In the genomic region with DNA sequence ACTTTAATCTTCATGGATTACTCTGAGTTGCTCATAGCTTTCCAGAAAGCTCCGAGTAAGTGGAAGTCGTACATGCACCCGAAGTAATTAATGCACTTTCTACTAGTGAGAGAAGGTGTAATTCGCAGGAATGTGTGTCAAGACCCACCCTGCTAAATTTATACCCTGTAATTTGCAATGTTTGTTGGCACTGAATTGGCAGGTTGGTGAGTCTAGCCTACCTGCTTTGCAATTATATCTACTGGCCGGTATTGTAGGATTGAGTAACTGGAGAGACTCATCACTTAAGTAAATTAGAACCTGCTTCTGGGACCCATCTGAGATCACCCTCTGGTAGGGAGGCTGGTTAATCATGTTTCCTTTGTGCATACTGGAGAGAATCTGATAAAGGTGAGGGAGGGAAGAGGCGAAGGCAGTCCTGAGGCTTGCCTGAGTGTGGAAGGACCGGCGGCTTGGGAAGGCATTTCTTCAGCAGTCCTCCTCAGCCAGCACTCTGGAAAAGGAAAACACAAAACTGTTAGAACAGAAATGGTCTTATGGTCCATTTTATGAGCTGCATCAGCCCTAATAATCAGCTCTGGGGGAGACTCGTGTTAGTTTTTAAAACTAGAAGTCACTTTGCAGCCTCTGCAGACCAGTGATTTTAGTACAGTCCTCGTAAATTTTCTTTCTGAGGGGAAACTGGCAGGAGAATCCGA, we compare ENCODE assay signal across 25 cellular contexts.
DNase-seq lines count a peak whose midpoint lies in the region; ATAC-seq, FAIRE-seq and TF ChIP-seq lines count a peak whose summit lies in the region.
"Had no signal": no experiment of that assay in that cellular context is flagged by ENCODE, and none has a peak within 500 bp of the region (broad histone marks: within the 10 kb centered on the region; RNA-seq: fewer than 3 reads in every experiment).

No MANE protein-coding gene starts in this region.

- POLR2A ChIA-PET in PC-9 (lab: Charles Lee; ENCODE audit: unreplicated experiment) = no interaction called here

- H3K4me1 ChIP-seq in PC-9 (replicated peaks; ENCODE audit: insufficient read depth) (peaks cover 47% of the 10 kb centered on the region), suprapubic skin (peaks cover 49% of the 10 kb centered on the region), pancreas (peaks cover 0 to 9% (median 3%) of the 10 kb centered on the region in 3 donors)

- no peaks in the 10 kb centered on the region for H3K36me3 ChIP-seq in PC-9 (ENCODE audit: low read depth)
- no peaks in the 10 kb centered on the region for H3K36me3 ChIP-seq in suprapubic skin
- H3K36me3 ChIP-seq in pancreas = no peaks in the 10 kb centered on the region
- H3K36me3 ChIP-seq: heart right ventricle had no signal

- ATAC-seq in pancreas = no peak
- no peak for ATAC-seq in left colon
- ATAC-seq: heart right ventricle, left lobe of liver had no signal

- intact Hi-C loops in PC-9 (cut with micrococcal nuclease; ENCODE audit: unreplicated experiment) = no loop called here
- intact Hi-C loops in pancreas (cut with DNase I) = no loop called here
- intact Hi-C loops in left colon (cut with DNase I, micrococcal nuclease) = no loop called here

- FAIRE-seq in pancreas (lab: Jason Lieb, UNC) = no peak
- FAIRE-seq: astrocyte had no signal

- H3K27me3 ChIP-seq in PC-9 (ENCODE audit: insufficient read depth, low read depth) (no peaks in the 10 kb centered on the region), suprapubic skin (no peaks in the 10 kb centered on the region), pancreas (no peaks in the 10 kb centered on the region)
- H3K27me3 ChIP-seq: heart right ventricle had no signal

- CTCF ChIA-PET in PC-9 (lab: Charles Lee) = no interaction called here

- H4K20me1 ChIP-seq in PC-9 (ENCODE audit: insufficient read depth) = no peaks in the 10 kb centered on the region; the same call in 1 of the 2 replicates

- DNase-seq in NCI-H748 (lab: John Stamatoyannopoulos, UW; ENCODE audit: unreplicated experiment) = peak; percentile 12
- no peak for DNase-seq in NCI-H748 treated with DMSO at 0.1 percent for 48 hours (lab: John Stamatoyannopoulos, UW)
- DNase-seq in PC-9 = peak in 1 of 2 experiments; percentile 84
- DNase-seq in epithelial cell of prostate (ENCODE audit: low read depth, low spot score) = peak; percentile 44
- DNase-seq in suprapubic skin (ENCODE audit: low spot score in 2 of 2) = no peak
- no peak for DNase-seq in AG08396 (ENCODE audit: low spot score)
- no peak for DNase-seq in pancreas
- DNase-seq in left colon = no peak
- DNase-seq: activated CD4-positive, alpha-beta memory T cell treated with anti-CD3 and anti-CD28 coated beads for 36 hours; activated naive CD8-positive, alpha-beta T cell treated with anti-CD3 and anti-CD28 coated beads for 36 hours; AML-193; CD8-positive, alpha-beta memory T cell; cerebellar nuclear complex; GOT3; heart right ventricle; KBM-7; naive B cell; NCI-H146; occipital lobe; stimulated activated CD4-positive, alpha-beta T cell treated with anti-CD3 and anti-CD28 coated beads, Interleukin-1b, Interleukin-23, amount 100 ng/mL, for 48 hours; T-helper 9 cell had no signal

- H3K9me3 ChIP-seq in PC-9 (ENCODE audit: insufficient read depth, low read depth) (peaks cover 20% of the 10 kb centered on the region; the same call in 1 of the 2 replicates), suprapubic skin (no peaks in the 10 kb centered on the region), pancreas (no peaks in the 10 kb centered on the region)

- TF ChIP-seq POLR2A in suprapubic skin (IDR thresholded peaks at IDR 0.05) = no peak

- peak overlapping the region; percentile 39 for H3K4me2 ChIP-seq in PC-9

- H3K27ac ChIP-seq in PC-9 = peak overlapping the region; percentile 35
- H3K27ac ChIP-seq in epithelial cell of prostate = peak overlapping the region; percentile 4
- peak overlapping the region; percentile 45 for H3K27ac ChIP-seq in suprapubic skin
- no peak overlapping the region for H3K27ac ChIP-seq in pancreas
- H3K27ac ChIP-seq: SK-N-MC had no signal

- peaks cover 52% of the 10 kb centered on the region for H3K79me2 ChIP-seq in PC-9 (ENCODE audit: low read depth)

- TF ChIP-seq CTCF in PC-9 (conservative IDR thresholded peaks at IDR 0.05) (no peak), suprapubic skin (IDR thresholded peaks at IDR 0.05) (no peak), pancreas (IDR thresholded peaks at IDR 0.05) (no peak)

- H2AFZ ChIP-seq in PC-9 = no peak overlapping the region

- H3K4me3 ChIP-seq in PC-9 (no peak overlapping the region), suprapubic skin (no peak overlapping the region), pancreas (no peak overlapping the region)
- H3K4me3 ChIP-seq: heart right ventricle, SK-N-MC, skin epidermis had no signal

- WGBS in suprapubic skin = 64% methylated on average over 11 of the region's 11 CpGs
- WGBS in pancreas, 2 donors = 92 to 95% methylated on average over 11 of the region's 11 CpGs

- H3K9me2 ChIP-seq in PC-9 (ENCODE audit: insufficient read depth) = no peaks in the 10 kb centered on the region

- peaks cover 31% of the 10 kb centered on the region for H3F3A ChIP-seq in PC-9 (ENCODE audit: insufficient read depth, low read depth)

- no peak for TF ChIP-seq EP300 in suprapubic skin (IDR thresholded peaks at IDR 0.05)

- no TSS peak for BruUV-seq in PC-9 (replicated peaks; lab: Mats Ljungman, UMichigan)

Comparison
In these comparisons a context has a peak if more than half of its experiments do, and no peak if none do; other contexts are left out.
1. DNase-seq: peak in NCI-H748 (single experiment) and epithelial cell of prostate (single experiment); none in NCI-H748 treated with DMSO at 0.1 percent for 48 hours (single experiment), suprapubic skin (0 of 2), AG08396 (single experiment), pancreas (0 of 6) and left colon (0 of 2).
2. H3K27ac ChIP-seq: peak in PC-9 (single experiment), epithelial cell of prostate (single experiment) and suprapubic skin (single experiment); none in pancreas (0 of 4).